In the genomic region with DNA sequence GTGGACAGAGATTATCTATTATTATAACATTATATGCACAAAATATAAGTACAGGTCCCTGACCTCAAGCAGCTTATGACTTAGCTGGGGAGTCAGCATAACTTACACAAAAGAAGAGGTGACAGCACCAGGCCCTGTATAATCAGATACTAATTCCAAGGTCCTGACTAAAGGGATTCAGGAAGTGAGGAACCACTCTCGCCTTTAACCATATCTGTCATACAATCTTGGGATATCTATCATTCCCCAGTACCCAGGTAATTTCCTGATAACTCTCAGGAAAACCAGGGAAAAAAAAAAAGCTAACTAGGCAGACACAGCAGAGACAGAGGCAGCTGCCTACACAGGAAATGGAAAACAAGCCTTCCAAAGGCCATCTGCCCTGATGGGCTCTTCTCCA, we compare ENCODE assay signal across 19 cellular contexts.
DNase-seq lines count a peak whose midpoint lies in the region; ATAC-seq lines count a peak whose summit lies in the region.
"Had no signal": no experiment of that assay in that cellular context is flagged by ENCODE, and none has a peak within 500 bp of the region (broad histone marks: within the 10 kb centered on the region; RNA-seq: fewer than 3 reads in every experiment).

No MANE protein-coding gene starts in this region.

- H3K4ac ChIP-seq in mesendoderm (ENCODE audit: low read depth, low read length), result no peak overlapping the region

- peak overlapping the region; percentile 94 for H2BK5ac ChIP-seq in mesendoderm (ENCODE audit: low read length)

- no CpG with 5 or more reads among the region's 1 CpG for WGBS in mesendoderm (ENCODE audit: extremely low coverage, insufficient coverage, low lambda C conversion rate)

- no peaks in the 10 kb centered on the region for H3K36me3 ChIP-seq in mesendoderm (ENCODE audit: control insufficient read depth, insufficient read depth, low read length)
- H3K36me3 ChIP-seq: upper lobe of left lung had no signal

- peaks cover 16% of the 10 kb centered on the region for H3K4me1 ChIP-seq in mesendoderm (ENCODE audit: control insufficient read depth, low read depth, low read length)
- H3K4me1 ChIP-seq: upper lobe of left lung had no signal

- no peak overlapping the region for H3K56ac ChIP-seq in mesendoderm (ENCODE audit: low read length)

- H3K4me2 ChIP-seq in mesendoderm (ENCODE audit: low read length), result no peak overlapping the region

- H4K8ac ChIP-seq in mesendoderm (ENCODE audit: low read depth, low read length), result no peak overlapping the region

- peak overlapping the region; percentile 27 for H3K27ac ChIP-seq in mesendoderm (ENCODE audit: low read depth, low read length)
- H3K27ac ChIP-seq: upper lobe of left lung had no signal

- DNase-seq in NCI-H146 (lab: John Stamatoyannopoulos, UW) (peak; percentile 5), NCI-H146 treated with DMSO at 0.1 percent for 48 hours (lab: John Stamatoyannopoulos, UW; ENCODE audit: unreplicated experiment) (no peak), NCI-H1694 treated with DMSO at 0.1 percent for 48 hours (lab: John Stamatoyannopoulos, UW) (peak; percentile 15), astrocyte of the hippocampus (ENCODE audit: low read depth, low spot score) (peak; percentile 33), mesendoderm (peak; percentile 94), left lobe of liver (ENCODE audit: low spot score) (no peak)
- DNase-seq in activated naive CD4-positive, alpha-beta T cell (lab: John Stamatoyannopoulos, UW), result no peak
- DNase-seq: activated CD4-positive, alpha-beta T cell treated with anti-CD3 and anti-CD28 coated beads for 1 hour; activated CD8-positive, alpha-beta T cell treated with anti-CD3 and anti-CD28 coated beads, Interleukin-2, amount 10 ng/mL, durations not matched to agents 7 days and 5 days; activated T-cell treated with anti-CD3 and anti-CD28 coated beads, Interleukin-2, amount 50 U/mL, for 1 hour; amygdala; central memory CD4-positive, alpha-beta T cell; DND-41; NCI-H2171 treated with DMSO at 0.1 percent for 48 hours; NCI-H526; stimulated activated CD4-positive, alpha-beta T cell treated with anti-CD3 and anti-CD28 coated beads, Interleukin-15, amount 100 ng/mL, for 24 hours; upper lobe of left lung had no signal

- no peak overlapping the region for H3K4me3 ChIP-seq in mesendoderm (ENCODE audit: low read length)
- H3K4me3 ChIP-seq: upper lobe of left lung had no signal

- no peak overlapping the region for H2BK120ac ChIP-seq in mesendoderm (ENCODE audit: low read depth, low read length)

- H3K23ac ChIP-seq in mesendoderm (ENCODE audit: low read length), result no peak overlapping the region

- H3K9ac ChIP-seq in mesendoderm (ENCODE audit: low read length), result no peak overlapping the region

- H2AK5ac ChIP-seq in mesendoderm (ENCODE audit: low read length), result no peak overlapping the region

- ATAC-seq in HG03460 (IDR thresholded peaks at IDR 0.05; ENCODE audit: unreplicated experiment) (no peak), left lobe of liver (no peak)
- ATAC-seq: activated CD8-positive, alpha-beta T cell treated with anti-CD3 and anti-CD28 coated beads, Interleukin-2, amount 10 ng/mL, durations not matched to agents 7 days and 5 days; sciatic nerve had no signal

- no peaks in the 10 kb centered on the region for H3K27me3 ChIP-seq in mesendoderm (ENCODE audit: insufficient read depth, low read length, poor library complexity)
- H3K27me3 ChIP-seq: upper lobe of left lung had no signal

- no peak overlapping the region for H3K18ac ChIP-seq in mesendoderm (ENCODE audit: low read length)

- H2BK15ac ChIP-seq in mesendoderm (replicated peaks; ENCODE audit: low read depth), result no peak overlapping the region

- H4K5ac ChIP-seq in mesendoderm (ENCODE audit: low read length), result no peak overlapping the region

- no peaks in the 10 kb centered on the region for H3K79me1 ChIP-seq in mesendoderm (ENCODE audit: low read length)

- no peaks in the 10 kb centered on the region for H3K79me2 ChIP-seq in mesendoderm (ENCODE audit: control insufficient read depth, insufficient read depth, low read length)

Comparison
In these comparisons a context has a peak if more than half of its experiments do, and no peak if none do; other contexts are left out.
1. DNase-seq: peak in NCI-H146 (single experiment), NCI-H1694 treated with DMSO at 0.1 percent for 48 hours (single experiment), astrocyte of the hippocampus (single experiment) and mesendoderm (single experiment); none in NCI-H146 treated with DMSO at 0.1 percent for 48 hours (single experiment), activated naive CD4-positive, alpha-beta T cell (0 of 4) and left lobe of liver (single experiment).